Comparison of ENCODE assay signal across 9 cellular contexts in genomic region chr17:56593741-56594527, GRCh38. TPM values are rescaled to one million over a fixed set of nuclear protein-coding genes. Genes with fewer than 3 reads are reported as not detected.
DNase-seq lines count a peak whose midpoint lies in the region; ATAC-seq and TF ChIP-seq lines count a peak whose summit lies in the region.
"Had no signal": no experiment of that assay in that cellular context is flagged by ENCODE, and none has a peak within 500 bp of the region (broad histone marks: within the 10 kb centered on the region; RNA-seq: fewer than 3 reads in every experiment).

No MANE protein-coding gene starts in this region.

- no peaks in the 10 kb centered on the region for H4K20me1 ChIP-seq in DOHH2 (ENCODE audit: control insufficient read depth, insufficient read depth, low read depth, low read length)

- peak overlapping the region; percentile 26; the same call in 1 of the 2 replicates for H3K4me2 ChIP-seq in DOHH2 (ENCODE audit: low read length)

- no peak overlapping the region for H3K4me3 ChIP-seq in DOHH2 (ENCODE audit: low read length)
- H3K4me3 ChIP-seq in psoas muscle, result peak overlapping the region; percentile 81

- ATAC-seq in SK-N-SH treated with all-trans-retinoic acid at 6 μM for 48 hours (peak; percentile 76), psoas muscle (peak; percentile 66 to 82 (median 74)), GM18868 (IDR thresholded peaks at IDR 0.05; ENCODE audit: unreplicated experiment) (no peak), HG03520 (IDR thresholded peaks at IDR 0.05; ENCODE audit: unreplicated experiment) (no peak)

- no peaks in the 10 kb centered on the region for H3K79me2 ChIP-seq in DOHH2 (ENCODE audit: control insufficient read depth, low read length)

- intact Hi-C loops in psoas muscle (cut with DNase I), result loop anchor here (1.0 to 5.0 kb wide), 5 partner anchors 83 to 186 kb away; no protein-coding TSS in a partner anchor

- TF ChIP-seq CTCF in DOHH2 (IDR thresholded peaks at IDR 0.05; ENCODE audit: low read depth, low read length, poor library complexity, severe bottlenecking) (no peak), psoas muscle (IDR thresholded peaks at IDR 0.05) (no peak)

- H3K9me2 ChIP-seq in DOHH2 (replicated peaks; ENCODE audit: control insufficient read depth, low read length), result no peaks in the 10 kb centered on the region

- H3F3A ChIP-seq in DOHH2 (ENCODE audit: control insufficient read depth, insufficient read depth), result no peaks in the 10 kb centered on the region

- 0 to 1% (median 1%) methylated on average over 51 to 91 of the region's 91 CpGs for WGBS in psoas muscle, 3 donors

- DNase-seq in HT1080 (ENCODE audit: low read depth) (peak; percentile 73), anterior cingulate cortex (lab: John Stamatoyannopoulos, UW) (peak in 37 of 58 donors; percentile 18 to 80 (median 58)), hippocampal formation (lab: John Stamatoyannopoulos, UW) (peak; percentile 41 to 44), psoas muscle (peak; percentile 65 to 82)

- H3K4me1 ChIP-seq in DOHH2 (ENCODE audit: control insufficient read depth, low read length), result peaks cover 6% of the 10 kb centered on the region; the same call in 1 of the 2 replicates
- peaks cover 26% of the 10 kb centered on the region for H3K4me1 ChIP-seq in psoas muscle

- H3K9me3 ChIP-seq in DOHH2 (ENCODE audit: control insufficient read depth, insufficient read depth, low read length) (no peaks in the 10 kb centered on the region), psoas muscle (no peaks in the 10 kb centered on the region)

- peaks cover 56% of the 10 kb centered on the region for H3K27me3 ChIP-seq in DOHH2 (ENCODE audit: control insufficient read depth, low read length)
- peaks cover 0 to 9% (median 1%) of the 10 kb centered on the region in 3 donors for H3K27me3 ChIP-seq in psoas muscle (ENCODE audit: insufficient read depth in 3 of 3, low read length in 2 of 3)

- H3K27ac ChIP-seq in DOHH2 (ENCODE audit: low read depth, low read length) (no peak overlapping the region), psoas muscle (peak overlapping the region; percentile 92)

- H3K36me3 ChIP-seq in DOHH2 (ENCODE audit: control insufficient read depth, low read length), result no peaks in the 10 kb centered on the region
- H3K36me3 ChIP-seq in psoas muscle (ENCODE audit: insufficient read depth in 1 of 2, low read depth in 1 of 2), result no peaks in the 10 kb centered on the region

TF ChIP-seq in SK-N-SH treated with all-trans-retinoic acid at 6 μM for 48 hours, 23 proteins besides CTCF, POLR2A, EP300 and RAD21:
- TF ChIP-seq OSR1 (CRISPR knock-in tag; IDR thresholded peaks at IDR 0.05) (no peak), RARB (CRISPR knock-in tag; IDR thresholded peaks at IDR 0.05) (no peak), BACH2 (CRISPR knock-in tag; IDR thresholded peaks at IDR 0.05; ENCODE audit: borderline replicate concordance) (no peak)

RNA-seq across cellular contexts. Expression of gene NOG, which starts 0.4 kb away (rescaled TPM):
- total RNA-seq in HT1080 (2014; rRNA removed; shearing (Covaris generic)), result 28.4 and 36.1 TPM in 2 replicates
- polyA plus RNA-seq in HT1080 (2015; cell fraction: cytosol; rRNA removed), result 21.0 and 22.0 TPM in 2 replicates
- polyA plus RNA-seq in HT1080 (2015; cell fraction: nucleus; rRNA removed), result 16.8 and 19.4 TPM in 2 replicates
- total RNA-seq in psoas muscle, result 1 to 10 TPM; 2.7 to 8.5 (median 5.2) TPM
- 1 to 10 TPM in 2 of 3 donors, under 1 TPM in 1; 0.60 to 2.2 (median 1.2) TPM for polyA plus RNA-seq in psoas muscle
- total RNA-seq: T-helper 1 cell treated with Interleukin-12 subunit alpha and Interleukin-12 subunit beta and Interleukin-4 antibody, amounts not matched to agents 30 ng/mL and 1 ng/mL, for 36 hours had no signal

Comparison
In these comparisons a context has a peak if more than half of its experiments do, and no peak if none do; other contexts are left out.
1. ATAC-seq: peak in SK-N-SH treated with all-trans-retinoic acid at 6 μM for 48 hours (single experiment) and psoas muscle (4 of 4); none in GM18868 (single experiment) and HG03520 (single experiment).
2. Peak in every context shown above with its lines, with median percentiles within 50 percentile points of each other: DNase-seq.